In genomic region chr17:924711-925480, GRCh38 we compare ENCODE assay signal across 22 cellular contexts. TPM values are rescaled to one million over a fixed set of nuclear protein-coding genes. Genes with fewer than 3 reads are reported as not detected.
DNase-seq lines count a peak whose midpoint lies in the region; ATAC-seq and TF ChIP-seq lines count a peak whose summit lies in the region.
"Had no signal": no experiment of that assay in that cellular context is flagged by ENCODE, and none has a peak within 500 bp of the region (broad histone marks: within the 10 kb centered on the region; RNA-seq: fewer than 3 reads in every experiment).

No MANE protein-coding gene starts in this region.

- H3K27ac Mint-ChIP-seq in Caco-2 (ENCODE audit: unreplicated experiment): peak overlapping the region; percentile 88
- H3K27ac Mint-ChIP-seq in nephron: peak overlapping the region; percentile 75 to 96 (median 86)
- H3K27ac Mint-ChIP-seq in activated T-helper 1 cell treated with anti-CD3 and anti-CD28 coated beads, Interleukin-12 subunit alpha, Interleukin-12 subunit beta, Interleukin-2, Interleukin-4 antibody, amounts not matched to agents 30 ng/mL and 10 ng/mL and 1 ng/mL, durations not matched to agents 14 hours and 24 hours and 36 hours: no peak overlapping the region
- H3K27ac Mint-ChIP-seq: activated CD4-positive, alpha-beta T cell treated with anti-CD3 and anti-CD28 coated beads for 36 hours; CD4-positive, alpha-beta T cell had no signal

- H3K9me3 ChIP-seq in Caco-2: no peaks in the 10 kb centered on the region
- H3K9me3 ChIP-seq: A549, neutrophil, testis had no signal

- no peak for ATAC-seq in GM21737 (IDR thresholded peaks at IDR 0.05; ENCODE audit: unreplicated experiment)
- ATAC-seq in HG03521 (IDR thresholded peaks at IDR 0.05; ENCODE audit: unreplicated experiment): no peak
- ATAC-seq: A549; activated CD4-positive, alpha-beta T cell treated with anti-CD3 and anti-CD28 coated beads for 36 hours; right cardiac atrium had no signal

- H3K4me1 Mint-ChIP-seq in Caco-2 (ENCODE audit: low read depth, unreplicated experiment): peaks cover 63% of the 10 kb centered on the region
- H3K4me1 Mint-ChIP-seq in nephron: peaks cover 52% of the 10 kb centered on the region
- H3K4me1 Mint-ChIP-seq in activated T-helper 1 cell treated with anti-CD3 and anti-CD28 coated beads, Interleukin-12 subunit alpha, Interleukin-12 subunit beta, Interleukin-2, Interleukin-4 antibody, amounts not matched to agents 30 ng/mL and 10 ng/mL and 1 ng/mL, durations not matched to agents 14 hours and 24 hours and 36 hours (ENCODE audit: low read depth): no peaks in the 10 kb centered on the region
- H3K4me1 Mint-ChIP-seq: activated CD4-positive, alpha-beta T cell treated with anti-CD3 and anti-CD28 coated beads for 36 hours had no signal

- no peaks in the 10 kb centered on the region for H3K36me3 ChIP-seq in Caco-2 (ENCODE audit: control insufficient read depth, insufficient read depth, low read length)
- H3K36me3 ChIP-seq: neutrophil had no signal

- TSS peak; percentile 77 for BruUV-seq in Caco-2 (replicated peaks; lab: Mats Ljungman, UMichigan)

- H3K27ac ChIP-seq in epithelial cell of prostate: peak overlapping the region; percentile 95
- H3K27ac ChIP-seq: neutrophil, testis had no signal

- CTCF ChIA-PET in Caco-2 (lab: Charles Lee): interaction anchor here (1.0 to 1.3 kb wide), 2 partner anchors 27 to 56 kb away, joined by 3 to 4 read pairs; no protein-coding TSS in a partner anchor

- POLR2A ChIA-PET in Caco-2 (lab: Charles Lee): interaction anchor here (1.0 to 1.9 kb wide), 4 partner anchors 9 to 55 kb away, joined by 3 to 15 read pairs (median 4); partner anchors contain the start of gene NXN

- H3K27me3 ChIP-seq in Caco-2 (replicated peaks; ENCODE audit: control insufficient read depth, insufficient read depth, low read length): no peaks in the 10 kb centered on the region
- H3K27me3 ChIP-seq: testis had no signal

- H3K36me3 Mint-ChIP-seq in Caco-2 (ENCODE audit: insufficient read depth, unreplicated experiment) (peaks cover 89% of the 10 kb centered on the region), nephron (ENCODE audit: low read depth) (peaks cover 20% of the 10 kb centered on the region)
- H3K36me3 Mint-ChIP-seq in activated T-helper 1 cell treated with anti-CD3 and anti-CD28 coated beads, Interleukin-12 subunit alpha, Interleukin-12 subunit beta, Interleukin-2, Interleukin-4 antibody, amounts not matched to agents 30 ng/mL and 10 ng/mL and 1 ng/mL, durations not matched to agents 14 hours and 24 hours and 36 hours (ENCODE audit: low read depth): no peaks in the 10 kb centered on the region

- DNase-seq in Caco-2 (peak; percentile 81 to 90), NCI-H2171 (lab: John Stamatoyannopoulos, UW) (peak; percentile 50), epithelial cell of prostate (ENCODE audit: low read depth, low spot score) (peak; percentile 81), foreskin fibroblast (no peak)
- DNase-seq in activated T-helper 1 cell treated with anti-CD3 and anti-CD28 coated beads, Interleukin-12 subunit alpha, Interleukin-12 subunit beta, Interleukin-2, Interleukin-4 antibody, amounts not matched to agents 30 ng/mL and 10 ng/mL and 1 ng/mL, durations not matched to agents 14 hours and 24 hours and 36 hours (ENCODE audit: low spot score): no peak
- DNase-seq: activated CD4-positive, alpha-beta T cell treated with anti-CD3 and anti-CD28 coated beads for 36 hours; activated naive CD4-positive, alpha-beta T cell treated with anti-CD3 and anti-CD28 coated beads, Interleukin-2, amount 50 U/mL, for 16 hours; CD4-positive, alpha-beta T cell; effector CD8-positive, alpha-beta T cell; foreskin melanocyte; NCI-H1092 treated with DMSO at 0.1 percent for 48 hours; NK-92 treated with Interleukin-12 subunit alpha and Interleukin-12 subunit beta, amount 100 ng/mL, for 24 hours; right cardiac atrium; SHP77; stimulated activated CD4-positive, alpha-beta T cell treated with anti-CD3 and anti-CD28 coated beads, Interleukin-1b, Interleukin-23, amount 100 ng/mL, for 48 hours; T-helper 2 cell; testis had no signal

- H3K9me3 Mint-ChIP-seq in Caco-2 (ENCODE audit: unreplicated experiment): no peaks in the 10 kb centered on the region
- no peaks in the 10 kb centered on the region for H3K9me3 Mint-ChIP-seq in nephron
- no peaks in the 10 kb centered on the region for H3K9me3 Mint-ChIP-seq in activated T-helper 1 cell treated with anti-CD3 and anti-CD28 coated beads, Interleukin-12 subunit alpha, Interleukin-12 subunit beta, Interleukin-2, Interleukin-4 antibody, amounts not matched to agents 30 ng/mL and 10 ng/mL and 1 ng/mL, durations not matched to agents 14 hours and 24 hours and 36 hours
- H3K9me3 Mint-ChIP-seq: CD4-positive, alpha-beta T cell had no signal

- peaks cover 55% of the 10 kb centered on the region for H3K4me1 ChIP-seq in Caco-2
- H3K4me1 ChIP-seq: testis had no signal

- no peaks in the 10 kb centered on the region for H3K27me3 Mint-ChIP-seq in Caco-2 (ENCODE audit: insufficient read depth, unreplicated experiment)
- peaks cover 3% of the 10 kb centered on the region for H3K27me3 Mint-ChIP-seq in nephron (ENCODE audit: low read depth)
- H3K27me3 Mint-ChIP-seq in activated T-helper 1 cell treated with anti-CD3 and anti-CD28 coated beads, Interleukin-12 subunit alpha, Interleukin-12 subunit beta, Interleukin-2, Interleukin-4 antibody, amounts not matched to agents 30 ng/mL and 10 ng/mL and 1 ng/mL, durations not matched to agents 14 hours and 24 hours and 36 hours (ENCODE audit: insufficient read depth): peaks cover 4% of the 10 kb centered on the region

- intact Hi-C loops in Caco-2 (cut with micrococcal nuclease; ENCODE audit: unreplicated experiment): loop anchor here (1.0 to 5.0 kb wide), 3 partner anchors 8 to 44 kb away; no protein-coding TSS in a partner anchor
- intact Hi-C loops in activated T-helper 1 cell treated with anti-CD3 and anti-CD28 coated beads, Interleukin-12 subunit alpha, Interleukin-12 subunit beta, Interleukin-2, Interleukin-4 antibody, amounts not matched to agents 30 ng/mL and 10 ng/mL and 1 ng/mL, durations not matched to agents 14 hours and 24 hours and 36 hours (cut with micrococcal nuclease): no loop called here

- H3K4me3 Mint-ChIP-seq in Caco-2 (ENCODE audit: unreplicated experiment) (peak overlapping the region; percentile 43), nephron (peak overlapping the region in 1 of 3 experiments; percentile 6)
- no peak overlapping the region for H3K4me3 Mint-ChIP-seq in activated T-helper 1 cell treated with anti-CD3 and anti-CD28 coated beads, Interleukin-12 subunit alpha, Interleukin-12 subunit beta, Interleukin-2, Interleukin-4 antibody, amounts not matched to agents 30 ng/mL and 10 ng/mL and 1 ng/mL, durations not matched to agents 14 hours and 24 hours and 36 hours
- H3K4me3 Mint-ChIP-seq: activated CD4-positive, alpha-beta T cell treated with anti-CD3 and anti-CD28 coated beads for 36 hours; CD4-positive, alpha-beta T cell had no signal

- H3K4me3 ChIP-seq in Caco-2 (ENCODE audit: low read depth, low read length) (no peak overlapping the region), foreskin fibroblast (ENCODE audit: low read depth in 1 of 2, low read length in 2 of 2) (no peak overlapping the region)
- H3K4me3 ChIP-seq: A549, testis had no signal

- no peak for TF ChIP-seq CTCF in Caco-2 (IDR thresholded peaks at IDR 0.05; ENCODE audit: insufficient read depth in 1 of 2, low read depth in 1 of 2, low read length in 1 of 2, severe bottlenecking in 1 of 2, unreplicated experiment in 1 of 2)
- TF ChIP-seq CTCF in nephron (IDR thresholded peaks at IDR 0.05; ENCODE audit: unreplicated experiment in 3 of 3): no peak
- TF ChIP-seq CTCF in foreskin fibroblast (IDR thresholded peaks at IDR 0.05; ENCODE audit: low read depth, low read length): no peak

RNA-seq across cellular contexts. Expression of gene NXN, which starts 54.7 kb away (rescaled TPM):
- total RNA-seq in Caco-2 (2022): 68.4 and 76.7 TPM in 2 replicates
- total RNA-seq in activated T-helper 1 cell treated with anti-CD3 and anti-CD28 coated beads, Interleukin-12 subunit alpha, Interleukin-12 subunit beta, Interleukin-2, Interleukin-4 antibody, amounts not matched to agents 30 ng/mL and 10 ng/mL and 1 ng/mL, durations not matched to agents 14 hours and 24 hours and 36 hours: 0.24 and 0.31 TPM in 2 replicates

Comparison
In these comparisons a context has a peak if more than half of its experiments do, and no peak if none do; other contexts are left out.
1. DNase-seq: peak in Caco-2 (2 of 2), NCI-H2171 (single experiment) and epithelial cell of prostate (single experiment); none in activated T-helper 1 cell treated with anti-CD3 and anti-CD28 coated beads, Interleukin-12 subunit alpha, Interleukin-12 subunit beta, Interleukin-2, Interleukin-4 antibody, amounts not matched to agents 30 ng/mL and 10 ng/mL and 1 ng/mL, durations not matched to agents 14 hours and 24 hours and 36 hours (single experiment) and foreskin fibroblast (0 of 2).
2. RNA of gene NXN, which starts 54.7 kb away (total RNA-seq): 68.4 to 76.7 TPM in Caco-2; 0.24 to 0.31 TPM in activated T-helper 1 cell treated with anti-CD3 and anti-CD28 coated beads, Interleukin-12 subunit alpha, Interleukin-12 subunit beta, Interleukin-2, Interleukin-4 antibody, amounts not matched to agents 30 ng/mL and 10 ng/mL and 1 ng/mL, durations not matched to agents 14 hours and 24 hours and 36 hours; every median in the first group is over 10 times any median in the second.